In the genomic region with DNA sequence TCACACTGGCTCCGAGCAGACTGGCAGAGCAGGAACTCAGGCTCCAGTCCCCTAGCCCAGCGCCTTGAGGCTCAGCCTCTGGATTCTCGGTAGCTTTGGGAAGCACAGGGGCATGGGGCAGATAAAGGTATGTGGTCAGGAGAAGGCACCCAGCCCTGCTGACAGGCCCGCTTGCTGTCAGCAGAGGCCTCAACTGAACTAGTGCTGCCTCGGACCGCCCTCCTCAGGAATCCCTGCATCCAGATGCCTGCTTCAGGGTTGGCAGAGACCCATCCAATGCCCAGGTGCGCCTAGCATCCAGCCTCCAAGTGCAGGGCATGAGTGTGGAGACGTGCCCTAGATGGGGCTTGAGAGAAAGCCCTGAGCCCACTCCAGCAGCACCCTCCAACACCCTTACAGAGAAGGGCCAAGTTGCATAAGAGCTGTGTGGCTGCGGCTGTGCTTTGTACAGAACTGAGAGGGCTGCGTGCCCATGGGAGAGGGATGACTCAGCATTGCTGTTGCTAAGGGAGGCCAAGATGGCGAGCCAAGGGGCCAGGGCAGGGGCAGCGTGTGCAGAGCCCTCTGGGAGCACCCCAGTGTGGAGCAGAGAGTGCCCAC, we compare ENCODE assay signal across 1 cellular context.
TF ChIP-seq lines count a peak whose summit lies in the region.

No MANE protein-coding gene starts in this region.

TF ChIP-seq in GM12878, 131 proteins besides CTCF, POLR2A, EP300 and RAD21 (continued from another document):
- no peak for TF ChIP-seq ZNF687 (IDR thresholded peaks at IDR 0.05)
